8 cellular contexts compared by ENCODE assay signal in the genomic region with DNA sequence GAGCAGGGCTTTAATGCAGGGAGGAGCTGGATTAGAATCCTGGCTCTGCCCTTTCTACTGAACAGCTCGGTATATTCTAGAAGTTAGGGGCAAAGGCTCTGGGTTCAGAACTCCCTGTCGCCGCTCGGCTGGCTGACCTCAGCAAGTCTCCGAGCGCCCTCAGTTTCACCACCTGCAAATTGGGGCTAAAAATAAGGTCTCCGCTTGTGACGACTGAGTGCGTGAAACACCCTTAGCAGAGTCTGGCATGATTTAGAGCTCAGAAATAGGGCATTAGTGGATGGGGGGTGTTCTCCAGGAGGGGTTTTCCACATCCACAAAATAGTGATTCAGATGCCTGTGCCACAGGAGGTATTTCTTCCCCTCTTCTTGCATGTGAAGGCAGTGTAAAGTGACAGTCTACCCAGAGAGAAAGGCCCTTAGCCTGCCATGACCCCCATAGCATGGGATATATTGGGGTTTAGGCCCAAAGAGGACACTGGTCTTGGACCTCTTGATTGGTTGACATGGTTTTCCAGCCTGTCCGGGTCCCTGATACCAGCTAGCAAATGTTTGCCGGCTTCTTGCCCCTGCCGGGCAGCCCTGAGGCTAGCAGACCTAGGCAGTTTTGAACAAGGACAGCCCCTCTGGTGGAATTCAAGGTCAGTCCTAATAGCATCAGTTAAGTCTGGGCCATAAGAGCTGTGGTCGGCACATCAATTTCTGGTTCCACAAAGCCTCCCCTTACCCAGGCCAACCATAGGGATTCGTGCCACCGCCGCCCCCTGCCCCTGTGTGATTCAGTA. TPM values are rescaled to one million over a fixed set of nuclear protein-coding genes. Genes with fewer than 3 reads are reported as not detected.
DNase-seq lines count a peak whose midpoint lies in the region; ATAC-seq, FAIRE-seq and TF ChIP-seq lines count a peak whose summit lies in the region.

No MANE protein-coding gene starts in this region.

- H3K36me3 ChIP-seq in SK-N-MC (ENCODE audit: insufficient read depth, low read length) (no peaks in the 10 kb centered on the region), gastrocnemius medialis (no peaks in the 10 kb centered on the region)

- peak; percentile 70 for FAIRE-seq in GM12892 (lab: Jason Lieb, UNC)

- no peak for DNase-seq in GM12892 (ENCODE audit: insufficient read length)
- no peak for DNase-seq in SK-N-MC (ENCODE audit: low read depth, low spot score)
- DNase-seq in foreskin fibroblast: no peak
- DNase-seq in gastrocnemius medialis: no peak
- DNase-seq in NK-92 (lab: John Stamatoyannopoulos, UW; ENCODE audit: unreplicated experiment): no peak
- no peak for DNase-seq in erythroblast (lab: John Stamatoyannopoulos, UW)
- no peak for DNase-seq in NCI-H510A treated with DMSO at 0.1 percent for 48 hours (lab: John Stamatoyannopoulos, UW)

- H3K9me3 ChIP-seq in SK-N-MC (ENCODE audit: low read depth, low read length) (no peaks in the 10 kb centered on the region), gastrocnemius medialis (no peaks in the 10 kb centered on the region)

- H3K27me3 ChIP-seq in gastrocnemius medialis: no peaks in the 10 kb centered on the region

- TF ChIP-seq CTCF in foreskin fibroblast (IDR thresholded peaks at IDR 0.05; ENCODE audit: low read depth, low read length): no peak
- TF ChIP-seq CTCF in gastrocnemius medialis (IDR thresholded peaks at IDR 0.05 in 4 of 5, conservative IDR thresholded peaks at IDR 0.05 in 1 of 5): no peak

- 0 out of 2 replicates have a peak, but pooled peaks have one; percentile 19 for TF ChIP-seq POLR2A in GM12892 (IDR thresholded peaks at IDR 0.05; ENCODE audit: low read depth, low read length)
- no peak for TF ChIP-seq POLR2A in gastrocnemius medialis (IDR thresholded peaks at IDR 0.05)
- no peak for TF ChIP-seq POLR2A in erythroblast (IDR thresholded peaks at IDR 0.05; ENCODE audit: low read length)

- H3K4me3 ChIP-seq in SK-N-MC (peak overlapping the region; percentile 86), foreskin fibroblast (ENCODE audit: low read depth in 1 of 2, low read length in 2 of 2) (peak overlapping the region; percentile 72 to 91), gastrocnemius medialis (peak overlapping the region; percentile 71 to 97 (median 86))

- H3K9ac ChIP-seq in SK-N-MC (ENCODE audit: insufficient read length): no peak overlapping the region

- in situ Hi-C loops in gastrocnemius medialis (cut with MboI; ENCODE audit: low sequenced_read_pairs in 4 of 4): loop anchor here in 1 of 4 donors (10.0 kb wide), 1 partner anchor 69 kb away; no protein-coding TSS in a partner anchor

- H3K27ac ChIP-seq in SK-N-MC (no peak overlapping the region), gastrocnemius medialis (peak overlapping the region; percentile 83 to 93 (median 87))

- peaks cover 41 to 46% of the 10 kb centered on the region in 2 donors for H3K4me1 ChIP-seq in gastrocnemius medialis

- intact Hi-C loops in gastrocnemius medialis (cut with DNase I; ENCODE audit: low total_unique reads): loop anchor here (2.0 to 10.0 kb wide), 2 partner anchors 67 to 121 kb away; no protein-coding TSS in a partner anchor

- ATAC-seq in gastrocnemius medialis: no peak
- ATAC-seq in HG03460 (IDR thresholded peaks at IDR 0.05; ENCODE audit: unreplicated experiment): no peak

RNA-seq across cellular contexts. Expression of a gene that starts 1.4 kb away (rescaled TPM):
- 58.7 TPM for polyA plus RNA-seq in GM12892 (2012; ENCODE audit: missing spikeins)
- total RNA-seq in gastrocnemius medialis: 100 to 1,000 TPM in 1 of 4 donors, 10 to 100 TPM in 3; 54.4 to 108 (median 88.0) TPM
